Comparison of ENCODE assay signal across 8 cellular contexts in the genomic region with DNA sequence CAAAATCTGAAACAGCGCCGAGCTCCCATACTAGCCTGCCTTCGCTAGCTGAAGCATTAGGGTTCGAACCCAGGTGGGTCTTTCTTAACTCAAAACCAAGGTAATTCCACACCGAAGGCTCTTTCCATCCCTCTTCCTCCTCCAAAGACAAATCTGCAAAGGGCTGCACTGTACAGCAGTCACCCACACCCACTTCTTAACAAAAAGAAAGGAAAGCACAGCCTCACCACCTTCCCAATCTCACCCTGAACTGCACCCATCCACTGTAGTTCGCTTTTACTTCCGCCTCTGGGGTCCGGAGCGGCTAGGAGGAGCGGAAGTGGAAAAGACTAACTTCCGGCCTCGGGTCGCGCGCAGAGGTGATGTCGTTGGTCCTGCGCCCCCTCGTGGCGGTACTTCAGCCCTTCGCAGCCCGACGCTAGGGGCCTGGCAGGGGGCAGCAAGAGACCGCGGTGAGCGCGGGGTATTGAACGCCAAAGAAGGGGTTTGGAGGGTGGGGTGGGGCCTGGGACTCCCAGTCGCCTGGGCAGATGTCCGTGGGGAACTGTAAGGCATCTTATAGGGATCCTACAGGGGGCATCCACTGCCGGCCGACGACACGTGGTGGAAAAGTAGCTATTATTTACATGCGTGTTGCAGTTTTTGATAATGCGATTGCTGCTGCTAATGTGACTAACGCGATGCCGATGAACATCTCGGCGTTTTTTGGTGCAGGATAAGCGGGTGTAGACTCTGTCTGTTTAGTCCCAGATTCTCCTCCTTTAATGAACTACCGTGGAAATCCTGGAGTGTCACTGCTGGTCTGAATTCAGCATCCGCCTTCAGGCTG. TPM values are rescaled to one million over a fixed set of nuclear protein-coding genes. Genes with fewer than 3 reads are reported as not detected.
DNase-seq lines count a peak whose midpoint lies in the region; ATAC-seq and TF ChIP-seq lines count a peak whose summit lies in the region.

A gene with protein sequence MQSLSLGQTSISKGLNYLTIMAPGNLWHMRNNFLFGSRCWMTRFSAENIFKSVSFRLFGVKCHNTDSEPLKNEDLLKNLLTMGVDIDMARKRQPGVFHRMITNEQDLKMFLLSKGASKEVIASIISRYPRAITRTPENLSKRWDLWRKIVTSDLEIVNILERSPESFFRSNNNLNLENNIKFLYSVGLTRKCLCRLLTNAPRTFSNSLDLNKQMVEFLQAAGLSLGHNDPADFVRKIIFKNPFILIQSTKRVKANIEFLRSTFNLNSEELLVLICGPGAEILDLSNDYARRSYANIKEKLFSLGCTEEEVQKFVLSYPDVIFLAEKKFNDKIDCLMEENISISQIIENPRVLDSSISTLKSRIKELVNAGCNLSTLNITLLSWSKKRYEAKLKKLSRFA (minus strand): TSS at position 290 of the 829 bp plus-strand sequence. CDS start 619 bp downstream, outside the sequence.

- H3K4me3 Mint-ChIP-seq in activated T-cell treated with anti-CD3 and anti-CD28 coated beads, Interleukin-2, amount 50 U/mL, for 4 hours, result peak within 1 kb of the TSS; percentile 92
- H3K4me3 Mint-ChIP-seq in naive B cell, result peak within 1 kb of the TSS; percentile 92 to 99 (median 98)
- peak within 1 kb of the TSS; percentile 90 for H3K4me3 Mint-ChIP-seq in stimulated activated memory B cell treated with anti-CD40 and anti-IgM and Interleukin-4, amounts not matched to agents 10 μg/mL and 1 μg/mL and 100 μg/mL, for 72 hours

- H3K4me1 Mint-ChIP-seq in activated T-cell treated with anti-CD3 and anti-CD28 coated beads, Interleukin-2, amount 50 U/mL, for 4 hours (ENCODE audit: low read depth), result peaks cover 32% of the 10 kb centered on the region
- peaks cover 27 to 37% (median 33%) of the 10 kb centered on the region in 3 donors for H3K4me1 Mint-ChIP-seq in naive B cell
- peaks cover 27% of the 10 kb centered on the region for H3K4me1 Mint-ChIP-seq in stimulated activated memory B cell treated with anti-CD40 and anti-IgM and Interleukin-4, amounts not matched to agents 10 μg/mL and 1 μg/mL and 100 μg/mL, for 72 hours

- H3K27ac Mint-ChIP-seq in naive B cell, result peak within 1 kb of the TSS; percentile 85 to 98 (median 95)
- H3K27ac Mint-ChIP-seq in stimulated activated memory B cell treated with anti-CD40 and anti-IgM and Interleukin-4, amounts not matched to agents 10 μg/mL and 1 μg/mL and 100 μg/mL, for 72 hours, result peak within 1 kb of the TSS; percentile 84

- H3K36me3 Mint-ChIP-seq in activated T-cell treated with anti-CD3 and anti-CD28 coated beads, Interleukin-2, amount 50 U/mL, for 4 hours (ENCODE audit: insufficient read depth), result peaks cover 22% of the 10 kb centered on the region
- peaks cover 20 to 24% of the 10 kb centered on the region in 2 donors for H3K36me3 Mint-ChIP-seq in naive B cell
- peaks cover 21% of the 10 kb centered on the region for H3K36me3 Mint-ChIP-seq in stimulated activated memory B cell treated with anti-CD40 and anti-IgM and Interleukin-4, amounts not matched to agents 10 μg/mL and 1 μg/mL and 100 μg/mL, for 72 hours

- H3K9me3 Mint-ChIP-seq in activated T-cell treated with anti-CD3 and anti-CD28 coated beads, Interleukin-2, amount 50 U/mL, for 4 hours, result no peaks in the 10 kb centered on the region
- H3K9me3 Mint-ChIP-seq in naive B cell, result peaks cover 0 to 4% (median 0%) of the 10 kb centered on the region in 7 donors
- no peaks in the 10 kb centered on the region for H3K9me3 Mint-ChIP-seq in stimulated activated memory B cell treated with anti-CD40 and anti-IgM and Interleukin-4, amounts not matched to agents 10 μg/mL and 1 μg/mL and 100 μg/mL, for 72 hours

- H3K9me3 ChIP-seq in esophagus squamous epithelium, result no peaks in the 10 kb centered on the region

- peaks cover 4 to 30% (median 11%) of the 10 kb centered on the region in 3 donors for H3K4me1 ChIP-seq in esophagus squamous epithelium

- no peak for TF ChIP-seq POLR2A in esophagus squamous epithelium (IDR thresholded peaks at IDR 0.05)

- TF ChIP-seq CTCF in esophagus squamous epithelium (IDR thresholded peaks at IDR 0.05), result peak; percentile 92 to 99 (median 96)

- H3K27me3 Mint-ChIP-seq in activated T-cell treated with anti-CD3 and anti-CD28 coated beads, Interleukin-2, amount 50 U/mL, for 4 hours (ENCODE audit: low read depth), result no peaks in the 10 kb centered on the region
- H3K27me3 Mint-ChIP-seq in naive B cell, result peaks cover 0 to 9% (median 5%) of the 10 kb centered on the region in 3 donors
- H3K27me3 Mint-ChIP-seq in stimulated activated memory B cell treated with anti-CD40 and anti-IgM and Interleukin-4, amounts not matched to agents 10 μg/mL and 1 μg/mL and 100 μg/mL, for 72 hours, result no peaks in the 10 kb centered on the region

- whole genome bisulfite sequencing in esophagus squamous epithelium, 2 donors, result 3 to 6% methylated on average over 23 to 29 of the region's 43 CpGs

- H3K27me3 ChIP-seq in esophagus squamous epithelium, result no peaks in the 10 kb centered on the region

- peak within 1 kb of the TSS; percentile 59 to 93 (median 74) for H3K4me3 ChIP-seq in esophagus squamous epithelium

- intact Hi-C loops in esophagus squamous epithelium (cut with DNase I), result loop anchor here (10.0 kb wide), 1 partner anchor 54 kb away; no protein-coding TSS in a partner anchor

- peak within 1 kb of the TSS; percentile 66 to 80 (median 75) for H3K27ac ChIP-seq in esophagus squamous epithelium

- ATAC-seq in GM21723 (IDR thresholded peaks at IDR 0.05; ENCODE audit: unreplicated experiment), result peak; percentile 99
- peak; percentile 97 to 98 for ATAC-seq in activated T-cell treated with anti-CD3 and anti-CD28 coated beads, Interleukin-2, amount 50 U/mL, for 4 hours
- peak; percentile 96 to 98 for ATAC-seq in naive B cell (ENCODE audit: low read depth in 2 of 2)
- peak; percentile 100 for ATAC-seq in stimulated activated memory B cell treated with anti-CD40 and anti-IgM and Interleukin-4, amounts not matched to agents 10 μg/mL and 1 μg/mL and 100 μg/mL, for 72 hours

- H3K36me3 ChIP-seq in esophagus squamous epithelium, result peaks cover 0 to 10% (median 0%) of the 10 kb centered on the region in 3 donors

- DNase-seq in DMS79 (lab: John Stamatoyannopoulos, UW) (peak; percentile 78), KG1 (lab: John Stamatoyannopoulos, UW) (peak; percentile 94), esophagus squamous epithelium (lab: John Stamatoyannopoulos, UW) (peak; percentile 31), naive B cell (peak; percentile 89)
- peak; percentile 92 for DNase-seq in activated T-cell treated with anti-CD3 and anti-CD28 coated beads, Interleukin-2, amount 50 U/mL, for 4 hours

TF ChIP-seq in PFSK-1, 5 proteins besides CTCF, POLR2A, EP300 and RAD21:
- no peak for TF ChIP-seq SIN3A (IDR thresholded peaks at IDR 0.05; ENCODE audit: borderline replicate concordance, insufficient read depth, low read length)
- peak; percentile 89 for TF ChIP-seq POLR2AphosphoS5 (IDR thresholded peaks at IDR 0.05; ENCODE audit: low read depth, low read length)
- peak; percentile 96 for TF ChIP-seq FOXP2 (optimal IDR thresholded peaks at IDR 0.05; ENCODE audit: borderline replicate concordance, extremely low read depth, extremely low read length, insufficient read depth)
- TF ChIP-seq, protein P1, sequence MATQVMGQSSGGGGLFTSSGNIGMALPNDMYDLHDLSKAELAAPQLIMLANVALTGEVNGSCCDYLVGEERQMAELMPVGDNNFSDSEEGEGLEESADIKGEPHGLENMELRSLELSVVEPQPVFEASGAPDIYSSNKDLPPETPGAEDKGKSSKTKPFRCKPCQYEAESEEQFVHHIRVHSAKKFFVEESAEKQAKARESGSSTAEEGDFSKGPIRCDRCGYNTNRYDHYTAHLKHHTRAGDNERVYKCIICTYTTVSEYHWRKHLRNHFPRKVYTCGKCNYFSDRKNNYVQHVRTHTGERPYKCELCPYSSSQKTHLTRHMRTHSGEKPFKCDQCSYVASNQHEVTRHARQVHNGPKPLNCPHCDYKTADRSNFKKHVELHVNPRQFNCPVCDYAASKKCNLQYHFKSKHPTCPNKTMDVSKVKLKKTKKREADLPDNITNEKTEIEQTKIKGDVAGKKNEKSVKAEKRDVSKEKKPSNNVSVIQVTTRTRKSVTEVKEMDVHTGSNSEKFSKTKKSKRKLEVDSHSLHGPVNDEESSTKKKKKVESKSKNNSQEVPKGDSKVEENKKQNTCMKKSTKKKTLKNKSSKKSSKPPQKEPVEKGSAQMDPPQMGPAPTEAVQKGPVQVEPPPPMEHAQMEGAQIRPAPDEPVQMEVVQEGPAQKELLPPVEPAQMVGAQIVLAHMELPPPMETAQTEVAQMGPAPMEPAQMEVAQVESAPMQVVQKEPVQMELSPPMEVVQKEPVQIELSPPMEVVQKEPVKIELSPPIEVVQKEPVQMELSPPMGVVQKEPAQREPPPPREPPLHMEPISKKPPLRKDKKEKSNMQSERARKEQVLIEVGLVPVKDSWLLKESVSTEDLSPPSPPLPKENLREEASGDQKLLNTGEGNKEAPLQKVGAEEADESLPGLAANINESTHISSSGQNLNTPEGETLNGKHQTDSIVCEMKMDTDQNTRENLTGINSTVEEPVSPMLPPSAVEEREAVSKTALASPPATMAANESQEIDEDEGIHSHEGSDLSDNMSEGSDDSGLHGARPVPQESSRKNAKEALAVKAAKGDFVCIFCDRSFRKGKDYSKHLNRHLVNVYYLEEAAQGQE (IDR thresholded peaks at IDR 0.05; ENCODE audit: insufficient read depth in 1 of 2, low read depth in 2 of 2, low read length in 2 of 2), result 0 out of 4 replicates have a peak, but pooled peaks of 1 of the 2 experiments have one; percentile 17
- peak; percentile 81 for TF ChIP-seq TAF1 (IDR thresholded peaks at IDR 0.05; ENCODE audit: borderline replicate concordance, insufficient read depth, low read length)

RNA-seq across cellular contexts. Expression of the gene that starts here (rescaled TPM):
- polyA plus RNA-seq in PFSK-1 (2012; ENCODE audit: insufficient read length, low read depth), result 1.9 TPM
- total RNA-seq in activated T-cell treated with anti-CD3 and anti-CD28 coated beads, Interleukin-2, amount 50 U/mL, for 4 hours, result 10 to 100 TPM; 17.8 to 21.4 (median 18.9) TPM
- total RNA-seq in esophagus squamous epithelium, result 1 to 10 TPM; 6.3 to 9.9 (median 9.2) TPM
- polyA plus RNA-seq in naive B cell (ENCODE audit: low read depth in 6 of 6), result 10 to 100 TPM; 11.7 to 17.9 (median 13.8) TPM

Comparison
In these comparisons a context has a peak if more than half of its experiments do, and no peak if none do; other contexts are left out.
1. Peak in every context shown above with its lines: DNase-seq, ATAC-seq, H3K4me3 ChIP-seq and H3K27ac ChIP-seq.
2. DNase-seq: peak in every context shown above with its lines; median percentile 94 in KG1; 92 in activated T-cell treated with anti-CD3 and anti-CD28 coated beads, Interleukin-2, amount 50 U/mL, for 4 hours; 89 in naive B cell; 78 in DMS79; 31 in esophagus squamous epithelium.